Comparison of ENCODE assay signal across 17 cellular contexts in genomic region chr18:58952303-58952702, GRCh38.
"Had no signal": no experiment of that assay in that cellular context is flagged by ENCODE, and none has a peak within 500 bp of the region (broad histone marks: within the 10 kb centered on the region; RNA-seq: fewer than 3 reads in every experiment).

No MANE protein-coding gene starts in this region.

- H3K9me3 Mint-ChIP-seq: activated T-helper 17 cell treated with anti-CD3 and anti-CD28 coated beads, Interleukin-2, amount 50 U/mL, for 72 hours; naive thymus-derived CD4-positive, alpha-beta T cell; stimulated activated naive CD8-positive, alpha-beta T cell treated with anti-CD3 and anti-CD28 coated beads, Interleukin-15, amount 100 ng/mL, for 72 hours had no signal

- H3K27me3 Mint-ChIP-seq: stimulated activated naive CD8-positive, alpha-beta T cell treated with anti-CD3 and anti-CD28 coated beads, Interleukin-15, amount 100 ng/mL, for 72 hours had no signal

- H3K4me1 Mint-ChIP-seq: activated T-helper 17 cell treated with anti-CD3 and anti-CD28 coated beads, Interleukin-2, amount 50 U/mL, for 72 hours; naive thymus-derived CD4-positive, alpha-beta T cell; stimulated activated naive CD8-positive, alpha-beta T cell treated with anti-CD3 and anti-CD28 coated beads, Interleukin-15, amount 100 ng/mL, for 72 hours had no signal

- ATAC-seq: activated T-helper 17 cell treated with anti-CD3 and anti-CD28 coated beads, Interleukin-2, amount 50 U/mL, for 72 hours; heart left ventricle; lower lobe of right lung; mucosa of descending colon; naive thymus-derived CD4-positive, alpha-beta T cell; sciatic nerve; stimulated activated naive CD8-positive, alpha-beta T cell treated with anti-CD3 and anti-CD28 coated beads, Interleukin-15, amount 100 ng/mL, for 72 hours; upper lobe of right lung had no signal

- H3K4me3 ChIP-seq: heart left ventricle, lower lobe of right lung, mucosa of descending colon, testis, upper lobe of right lung had no signal

- FAIRE-seq: bronchial epithelial cell, frontal cortex had no signal

- H3K27me3 ChIP-seq: heart left ventricle, testis, upper lobe of right lung had no signal

- H3K36me3 Mint-ChIP-seq: naive thymus-derived CD4-positive, alpha-beta T cell had no signal

- H3K4me3 Mint-ChIP-seq: activated T-helper 17 cell treated with anti-CD3 and anti-CD28 coated beads, Interleukin-2, amount 50 U/mL, for 72 hours; naive thymus-derived CD4-positive, alpha-beta T cell; stimulated activated naive CD8-positive, alpha-beta T cell treated with anti-CD3 and anti-CD28 coated beads, Interleukin-15, amount 100 ng/mL, for 72 hours had no signal

- H3K4me1 ChIP-seq: upper lobe of right lung had no signal

- H3K27ac ChIP-seq: lower lobe of right lung, testis, upper lobe of right lung had no signal

- DNase-seq: activated CD4-positive, CD25-positive, alpha-beta regulatory T cell treated with anti-CD3 and anti-CD28 coated beads, Interleukin-2, amount 50 U/mL, for 72 hours; activated naive CD4-positive, alpha-beta T cell treated with Interleukin-2 at 50 U/mL for 16 hours; activated T-cell treated with anti-CD3 and anti-CD28 coated beads for 4 hours; anterior cingulate cortex; heart left ventricle; lower lobe of right lung; mucosa of descending colon; naive thymus-derived CD4-positive, alpha-beta T cell; nucleus accumbens; stimulated activated naive CD8-positive, alpha-beta T cell treated with anti-CD3 and anti-CD28 coated beads, Interleukin-15, amount 100 ng/mL, for 72 hours; T-helper 9 cell; testis; upper lobe of right lung had no signal

- H3K27ac Mint-ChIP-seq: activated T-helper 17 cell treated with anti-CD3 and anti-CD28 coated beads, Interleukin-2, amount 50 U/mL, for 72 hours; naive thymus-derived CD4-positive, alpha-beta T cell; stimulated activated naive CD8-positive, alpha-beta T cell treated with anti-CD3 and anti-CD28 coated beads, Interleukin-15, amount 100 ng/mL, for 72 hours had no signal

- H3K9me3 ChIP-seq: heart left ventricle, lower lobe of right lung, mucosa of descending colon, testis, upper lobe of right lung had no signal
